22 cellular contexts compared by ENCODE assay signal in the genomic region with DNA sequence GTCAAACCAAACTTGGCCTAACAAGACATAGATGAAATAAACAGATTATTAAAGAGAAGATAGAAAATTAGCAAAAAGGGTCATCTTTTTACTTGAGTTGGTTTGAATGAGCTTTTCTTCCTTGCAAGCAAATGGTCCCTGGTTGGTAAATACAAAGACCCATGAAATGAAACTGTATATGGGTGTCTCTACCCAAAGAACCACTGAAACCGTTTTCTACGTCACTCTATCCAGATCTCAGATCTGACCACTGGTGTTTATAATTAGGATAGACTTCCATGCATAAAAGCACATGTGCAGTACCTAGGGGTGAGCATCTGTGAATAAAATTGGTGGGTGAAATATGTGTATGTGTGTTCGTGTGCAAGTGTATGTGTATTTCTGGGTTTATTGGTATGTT.
DNase-seq lines count a peak whose midpoint lies in the region; ATAC-seq, FAIRE-seq and TF ChIP-seq lines count a peak whose summit lies in the region.
"Had no signal": no experiment of that assay in that cellular context is flagged by ENCODE, and none has a peak within 500 bp of the region (broad histone marks: within the 10 kb centered on the region; RNA-seq: fewer than 3 reads in every experiment).

No MANE protein-coding gene starts in this region.

- WGBS in mammary epithelial cell (ENCODE audit: low coverage, missing lambda C conversion rate): 96% methylated on average over 3 of the region's 3 CpGs
- 14% methylated on average over 3 of the region's 3 CpGs for WGBS in GM12878 (ENCODE audit: insufficient coverage, insufficient replicate concordance, low lambda C conversion rate, missing lambda C conversion rate)

- intact Hi-C loops in breast epithelium (cut with DNase I; ENCODE audit: low total_unique reads): no loop called here
- intact Hi-C loops in mammary epithelial cell (cut with micrococcal nuclease): no loop called here
- intact Hi-C loops in GM12878 (cut with micrococcal nuclease; ENCODE audit: unreplicated experiment): no loop called here
- intact Hi-C loops in activated T-helper 1 cell treated with anti-CD3 and anti-CD28 coated beads, Interleukin-12 subunit alpha, Interleukin-12 subunit beta, Interleukin-2, Interleukin-4 antibody, amounts not matched to agents 30 ng/mL and 10 ng/mL and 1 ng/mL, durations not matched to agents 14 hours and 24 hours and 36 hours (cut with micrococcal nuclease): no loop called here

- in situ Hi-C loops in mammary epithelial cell (cut with MboI; ENCODE audit: low sequenced_read_pairs in 2 of 2) (no loop called here), GM12878 (cut with MboI) (no loop called here)

- H2AFZ ChIP-seq in mammary epithelial cell (ENCODE audit: low read depth, low read length): no peak overlapping the region
- no peak overlapping the region for H2AFZ ChIP-seq in GM12878 (ENCODE audit: control insufficient read depth, low read depth, low read length)
- H2AFZ ChIP-seq: GM23338 had no signal

- no peaks in the 10 kb centered on the region for H3K9me3 ChIP-seq in breast epithelium
- H3K9me3 ChIP-seq in mammary epithelial cell (replicated peaks; ENCODE audit: insufficient read depth, low read length): no peaks in the 10 kb centered on the region
- H3K9me3 ChIP-seq in GM12878 (replicated peaks; ENCODE audit: control insufficient read depth, insufficient read depth, low read length): no peaks in the 10 kb centered on the region
- H3K9me3 ChIP-seq: Caco-2, HAP-1 had no signal

- no peaks in the 10 kb centered on the region for H3K4me1 ChIP-seq in breast epithelium
- H3K4me1 ChIP-seq in mammary epithelial cell (ENCODE audit: insufficient read depth, low read length): peaks cover 14% of the 10 kb centered on the region
- H3K4me1 ChIP-seq in GM12878 (ENCODE audit: control insufficient read depth, insufficient read depth, low read length): no peaks in the 10 kb centered on the region
- H3K4me1 ChIP-seq: Caco-2 had no signal

- peaks cover 31% of the 10 kb centered on the region for H3K4me1 Mint-ChIP-seq in osteocyte (ENCODE audit: unreplicated experiment)
- no peaks in the 10 kb centered on the region for H3K4me1 Mint-ChIP-seq in activated T-helper 1 cell treated with anti-CD3 and anti-CD28 coated beads, Interleukin-12 subunit alpha, Interleukin-12 subunit beta, Interleukin-2, Interleukin-4 antibody, amounts not matched to agents 30 ng/mL and 10 ng/mL and 1 ng/mL, durations not matched to agents 14 hours and 24 hours and 36 hours (ENCODE audit: low read depth)
- H3K4me1 Mint-ChIP-seq: CD4-positive, alpha-beta memory T cell had no signal

- H3K36me3 ChIP-seq in breast epithelium: no peaks in the 10 kb centered on the region
- no peaks in the 10 kb centered on the region for H3K36me3 ChIP-seq in mammary epithelial cell (ENCODE audit: insufficient read depth, low read length)
- H3K36me3 ChIP-seq in GM12878 (ENCODE audit: control insufficient read depth in 2 of 2, insufficient read depth in 2 of 2, low read length in 1 of 2): no peaks in the 10 kb centered on the region
- H3K36me3 ChIP-seq: HAP-1 had no signal

- TF ChIP-seq POLR2A in breast epithelium (IDR thresholded peaks at IDR 0.05): no peak
- TF ChIP-seq POLR2A in GM12878 (IDR thresholded peaks at IDR 0.05; ENCODE audit: low read depth, low read length): no peak

- POLR2A ChIA-PET in GM12878 (lab: Charles Lee): no interaction called here

- H3K9me3 Mint-ChIP-seq in osteocyte (ENCODE audit: unreplicated experiment): no peaks in the 10 kb centered on the region
- no peaks in the 10 kb centered on the region for H3K9me3 Mint-ChIP-seq in activated T-helper 1 cell treated with anti-CD3 and anti-CD28 coated beads, Interleukin-12 subunit alpha, Interleukin-12 subunit beta, Interleukin-2, Interleukin-4 antibody, amounts not matched to agents 30 ng/mL and 10 ng/mL and 1 ng/mL, durations not matched to agents 14 hours and 24 hours and 36 hours
- H3K9me3 Mint-ChIP-seq: GM23338, HFFc6 had no signal

- no peak overlapping the region for H3K4me3 ChIP-seq in breast epithelium
- no peak overlapping the region for H3K4me3 ChIP-seq in mammary epithelial cell (replicated peaks in 1 of 3; ENCODE audit: insufficient read depth in 1 of 3, low read depth in 2 of 3, low read length in 3 of 3)
- H3K4me3 ChIP-seq in GM12878: no peak overlapping the region
- H3K4me3 ChIP-seq: A549, GM23338, HAP-1 had no signal

- H3K27ac ChIP-seq in breast epithelium (peak overlapping the region; percentile 76 to 88), mammary epithelial cell (ENCODE audit: insufficient read depth, low read depth, low read length) (no peak overlapping the region), GM12878 (ENCODE audit: control insufficient read depth, insufficient read depth) (no peak overlapping the region)

- no peak for DNase-seq in breast epithelium (ENCODE audit: low spot score in 2 of 2)
- DNase-seq in mammary epithelial cell: no peak
- no peak for DNase-seq in GM12878 (ENCODE audit: low read depth, low spot score)
- no peak for DNase-seq in osteocyte (ENCODE audit: extremely low spot score, unreplicated experiment)
- no peak for DNase-seq in activated T-helper 1 cell treated with anti-CD3 and anti-CD28 coated beads, Interleukin-12 subunit alpha, Interleukin-12 subunit beta, Interleukin-2, Interleukin-4 antibody, amounts not matched to agents 30 ng/mL and 10 ng/mL and 1 ng/mL, durations not matched to agents 14 hours and 24 hours and 36 hours (ENCODE audit: low spot score)
- no peak for DNase-seq in SW 1271 (lab: John Stamatoyannopoulos, UW)
- DNase-seq in COLO829 (ENCODE audit: low spot score): no peak
- no peak for DNase-seq in Ammon's horn (ENCODE audit: low spot score)
- DNase-seq: 8988T; ACHN; AML-193; C1 segment of cervical spinal cord; Caco-2; CD4-positive, alpha-beta memory T cell; DMS153; DND-41; HFFc6 had no signal

- TF ChIP-seq CTCF in breast epithelium (IDR thresholded peaks at IDR 0.05) (no peak), mammary epithelial cell (conservative IDR thresholded peaks at IDR 0.05 in 1 of 2, IDR thresholded peaks at IDR 0.05 in 1 of 2; ENCODE audit: extremely low read depth in 1 of 2, insufficient read depth in 1 of 2, low read depth in 1 of 2, low read length in 2 of 2) (no peak), GM12878 (IDR thresholded peaks at IDR 0.05 in 2 of 3, conservative IDR thresholded peaks at IDR 0.05 in 1 of 3; ENCODE audit: control insufficient read depth in 2 of 3, extremely low read depth in 1 of 3, insufficient read depth in 1 of 3, low read depth in 3 of 3, low read length in 3 of 3) (no peak), osteocyte (IDR thresholded peaks at IDR 0.05) (no peak)

- CTCF ChIA-PET in mammary epithelial cell (lab: Charles Lee; ENCODE audit: low non-redundant PET): no interaction called here
- CTCF ChIA-PET in GM12878 (lab: Yijun Ruan, JAX): interaction anchor here (0.7 kb wide), 1 partner anchor 9 kb away, joined by 3 read pairs; no protein-coding TSS in a partner anchor

- ATAC-seq in GM12878: peak; percentile 21; the same call in 1 of the 3 replicates
- ATAC-seq: A549, GM23338 had no signal

- H3K79me2 ChIP-seq in mammary epithelial cell (ENCODE audit: insufficient read depth, low read length) (no peaks in the 10 kb centered on the region), GM12878 (ENCODE audit: control insufficient read depth, insufficient read depth, low read length) (no peaks in the 10 kb centered on the region)

- H3K9ac ChIP-seq in mammary epithelial cell (ENCODE audit: insufficient read depth, low read length) (no peak overlapping the region), GM12878 (ENCODE audit: control insufficient read depth, insufficient read depth, low read length) (no peak overlapping the region)

- H3K4me3 Mint-ChIP-seq in osteocyte (ENCODE audit: unreplicated experiment): no peak overlapping the region
- no peak overlapping the region for H3K4me3 Mint-ChIP-seq in activated T-helper 1 cell treated with anti-CD3 and anti-CD28 coated beads, Interleukin-12 subunit alpha, Interleukin-12 subunit beta, Interleukin-2, Interleukin-4 antibody, amounts not matched to agents 30 ng/mL and 10 ng/mL and 1 ng/mL, durations not matched to agents 14 hours and 24 hours and 36 hours
- H3K4me3 Mint-ChIP-seq: CD4-positive, alpha-beta memory T cell; GM23338; HFFc6 had no signal

- SMC1A ChIA-PET in GM12878 (lab: Charles Lee; ENCODE audit: uncharacterized antibody, unreplicated experiment): no interaction called here

- H3K36me3 Mint-ChIP-seq in osteocyte (ENCODE audit: unreplicated experiment): peaks cover 3% of the 10 kb centered on the region
- H3K36me3 Mint-ChIP-seq in activated T-helper 1 cell treated with anti-CD3 and anti-CD28 coated beads, Interleukin-12 subunit alpha, Interleukin-12 subunit beta, Interleukin-2, Interleukin-4 antibody, amounts not matched to agents 30 ng/mL and 10 ng/mL and 1 ng/mL, durations not matched to agents 14 hours and 24 hours and 36 hours (ENCODE audit: low read depth): no peaks in the 10 kb centered on the region
- H3K36me3 Mint-ChIP-seq: CD4-positive, alpha-beta memory T cell had no signal

- BruUV-seq in mammary epithelial cell (replicated peaks; lab: Mats Ljungman, UMichigan): no TSS peak
- BruUV-seq in GM12878 (replicated peaks; lab: Mats Ljungman, UMichigan): no TSS peak

- dilution Hi-C loops in mammary epithelial cell (cut with HindIII; ENCODE audit: low sequenced_read_pairs): no loop called here

- H3K27me3 ChIP-seq in breast epithelium (no peaks in the 10 kb centered on the region), mammary epithelial cell (ENCODE audit: insufficient read depth, low read length) (no peaks in the 10 kb centered on the region), GM12878 (replicated peaks in 1 of 2; ENCODE audit: control insufficient read depth in 2 of 2, insufficient read depth in 2 of 2, low read length in 1 of 2) (no peaks in the 10 kb centered on the region)

- TF ChIP-seq RAD21 in GM12878 (IDR thresholded peaks at IDR 0.05; ENCODE audit: insufficient read depth, low read depth, low read length): no peak

- FAIRE-seq in GM12878 (lab: Jason Lieb, UNC): no peak
- FAIRE-seq: A549, G401.6, H54 had no signal

- H3K27ac Mint-ChIP-seq in osteocyte (ENCODE audit: unreplicated experiment): peak overlapping the region; percentile 80
- H3K27ac Mint-ChIP-seq in activated T-helper 1 cell treated with anti-CD3 and anti-CD28 coated beads, Interleukin-12 subunit alpha, Interleukin-12 subunit beta, Interleukin-2, Interleukin-4 antibody, amounts not matched to agents 30 ng/mL and 10 ng/mL and 1 ng/mL, durations not matched to agents 14 hours and 24 hours and 36 hours: no peak overlapping the region
- H3K27ac Mint-ChIP-seq: CD4-positive, alpha-beta memory T cell; GM23338; HFFc6 had no signal

- H3K27me3 Mint-ChIP-seq in osteocyte (ENCODE audit: unreplicated experiment): no peaks in the 10 kb centered on the region
- peaks cover 3% of the 10 kb centered on the region for H3K27me3 Mint-ChIP-seq in activated T-helper 1 cell treated with anti-CD3 and anti-CD28 coated beads, Interleukin-12 subunit alpha, Interleukin-12 subunit beta, Interleukin-2, Interleukin-4 antibody, amounts not matched to agents 30 ng/mL and 10 ng/mL and 1 ng/mL, durations not matched to agents 14 hours and 24 hours and 36 hours (ENCODE audit: insufficient read depth)

- H4K20me1 ChIP-seq in mammary epithelial cell (ENCODE audit: insufficient read depth, low read length): no peaks in the 10 kb centered on the region
- no peaks in the 10 kb centered on the region for H4K20me1 ChIP-seq in GM12878 (ENCODE audit: control insufficient read depth, insufficient read depth)

- RAD21 ChIA-PET in GM12878 (lab: Charles Lee; ENCODE audit: unreplicated experiment): no interaction called here

- TF ChIP-seq EP300 in GM12878 (IDR thresholded peaks at IDR 0.05; ENCODE audit: borderline replicate concordance in 1 of 2, control insufficient read depth in 1 of 2, low read depth in 2 of 2, low read length in 2 of 2): no peak

- no peak overlapping the region for H3K4me2 ChIP-seq in mammary epithelial cell (ENCODE audit: insufficient read depth, low read depth, low read length)
- H3K4me2 ChIP-seq in GM12878 (ENCODE audit: control insufficient read depth, insufficient read depth): no peak overlapping the region
- H3K4me2 ChIP-seq: A549, GM23338 had no signal

Comparison
In these comparisons a context has a peak if more than half of its experiments do, and no peak if none do; other contexts are left out.
1. H3K27ac ChIP-seq: peak in breast epithelium (2 of 2); none in mammary epithelial cell (single experiment) and GM12878 (single experiment).